In the genomic region with DNA sequence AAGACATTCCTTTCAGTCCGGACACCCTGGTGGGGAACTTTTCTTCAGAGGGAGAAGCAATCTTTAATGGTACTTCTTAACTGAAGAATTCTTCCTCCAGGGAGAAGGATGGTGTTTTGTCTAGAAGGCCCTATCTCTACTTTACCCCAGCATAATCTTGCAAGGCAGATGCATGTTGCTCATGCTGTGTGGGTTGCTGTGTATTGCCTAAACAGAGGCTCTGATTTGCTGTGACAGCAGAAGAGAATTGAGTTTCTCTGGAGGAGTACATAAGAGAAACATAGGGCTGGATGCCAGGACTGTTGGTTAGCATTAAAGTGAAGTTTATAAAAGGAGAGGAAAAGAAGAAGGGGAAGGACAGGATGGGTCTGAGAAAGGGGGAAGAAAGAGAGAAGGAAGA, we compare ENCODE assay signal across 15 cellular contexts.
"Had no signal": no experiment of that assay in that cellular context is flagged by ENCODE, and none has a peak within 500 bp of the region (broad histone marks: within the 10 kb centered on the region; RNA-seq: fewer than 3 reads in every experiment).

No MANE protein-coding gene starts in this region.

- H3K36me3 ChIP-seq: colonic mucosa, ovary, suprapubic skin, thyroid gland, upper lobe of left lung had no signal

- H3K27me3 ChIP-seq: colonic mucosa, foreskin keratinocyte, ovary, suprapubic skin, thyroid gland, upper lobe of left lung had no signal

- H3K9me3 ChIP-seq: colonic mucosa, ovary, suprapubic skin, thyroid gland, upper lobe of left lung had no signal

- H3K27ac ChIP-seq: colonic mucosa, foreskin keratinocyte, ovary, suprapubic skin, thyroid gland had no signal

- ATAC-seq: foreskin keratinocyte; naive thymus-derived CD4-positive, alpha-beta T cell; right cardiac atrium had no signal

- H3K4me1 ChIP-seq: colonic mucosa, foreskin keratinocyte, suprapubic skin, thyroid gland had no signal

- FAIRE-seq: kidney, small intestine had no signal

- DNase-seq: caudate nucleus; colonic mucosa; dermis blood vessel endothelial cell; foreskin keratinocyte; kidney; left cardiac atrium; naive thymus-derived CD4-positive, alpha-beta T cell; ovary; right cardiac atrium; small intestine; stimulated activated CD4-positive, alpha-beta T cell treated with anti-CD3 and anti-CD28 coated beads, Interleukin-2, amount 100 ng/mL, for 48 hours; stimulated activated naive CD4-positive, alpha-beta T cell treated with Interleukin-2 at 50 U/mL for 16 hours; thyroid gland; upper lobe of left lung had no signal

- H3K4me3 ChIP-seq: colonic mucosa, ovary, suprapubic skin, thyroid gland, upper lobe of left lung had no signal
